ENCODE assay signal across 11 cellular contexts in the genomic region with DNA sequence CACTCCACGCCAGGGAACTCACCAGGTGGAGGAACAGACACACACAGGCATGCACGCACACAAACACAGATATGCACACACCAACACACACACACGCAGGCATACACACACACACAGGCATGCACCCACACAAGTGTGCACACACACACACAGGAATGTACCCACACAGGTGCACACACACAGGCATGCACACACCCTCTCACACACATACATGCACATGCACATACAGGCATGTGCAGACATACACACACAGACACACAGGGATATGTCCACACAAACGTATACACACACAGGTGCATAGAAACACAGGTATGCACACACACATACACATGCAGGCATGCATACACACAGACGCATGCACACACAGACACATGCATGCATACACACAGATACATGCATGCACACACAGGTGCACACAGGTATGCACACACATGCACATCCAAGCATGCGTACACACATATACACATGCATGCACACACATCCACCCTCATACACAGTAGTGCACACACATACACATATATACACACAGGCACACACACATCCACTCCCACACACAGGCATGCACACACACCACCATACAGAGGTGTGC.
"Had no signal": no experiment of that assay in that cellular context is flagged by ENCODE, and none has a peak within 500 bp of the region (broad histone marks: within the 10 kb centered on the region; RNA-seq: fewer than 3 reads in every experiment).

No MANE protein-coding gene starts in this region.

- H3K9me3 Mint-ChIP-seq: activated T-cell treated with anti-CD3 and anti-CD28 coated beads, Interleukin-2, amount 50 U/mL, for 72 hours; endodermal cell; mesothelial cell of epicardium had no signal

- H3K4me3 Mint-ChIP-seq: activated T-cell treated with anti-CD3 and anti-CD28 coated beads, Interleukin-2, amount 50 U/mL, for 72 hours; endodermal cell; mesothelial cell of epicardium had no signal

- H3K27ac ChIP-seq: adrenal gland, SJSA1, skin epidermis, tibial nerve had no signal

- ATAC-seq: activated T-cell treated with anti-CD3 and anti-CD28 coated beads, Interleukin-2, amount 50 U/mL, for 72 hours had no signal

- H3K27me3 ChIP-seq: adrenal gland, SJSA1, tibial nerve had no signal

- H3K4me3 ChIP-seq: adrenal gland, SJSA1, skin epidermis, tibial nerve had no signal

- DNase-seq: activated CD4-positive, alpha-beta T cell treated with anti-CD3 and anti-CD28 coated beads, Interleukin-2, amount 50 U/mL, for 1 hour; activated naive CD4-positive, alpha-beta T cell; activated T-cell treated with anti-CD3 and anti-CD28 coated beads, Interleukin-2, amount 50 U/mL, for 72 hours; adrenal gland; central memory CD4-positive, alpha-beta T cell; endodermal cell; hippocampal formation had no signal

- H3K4me1 ChIP-seq: SJSA1 had no signal

- H3K36me3 ChIP-seq: adrenal gland, tibial nerve had no signal

- H3K9me3 ChIP-seq: adrenal gland, SJSA1, tibial nerve had no signal

- H3K27ac Mint-ChIP-seq: mesothelial cell of epicardium had no signal
